In the genomic region with DNA sequence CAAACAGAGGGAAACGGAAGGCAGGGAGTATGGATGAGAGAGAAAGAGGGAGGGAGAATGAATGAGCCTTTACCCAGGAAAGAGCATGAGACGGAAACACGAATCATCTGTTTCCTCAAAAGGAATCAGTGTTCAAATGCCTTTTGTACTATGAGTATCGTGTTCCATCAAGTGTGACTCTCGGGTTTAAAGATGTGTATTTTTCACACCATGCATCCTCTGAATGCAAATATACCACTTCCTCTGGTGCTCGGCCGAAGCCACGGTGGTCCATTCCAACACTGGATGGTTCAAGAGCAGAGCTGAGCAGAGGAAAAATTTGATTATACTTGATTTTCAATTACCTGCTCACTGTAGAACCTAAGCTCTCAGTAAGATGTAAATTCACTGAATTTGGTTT, we compare ENCODE assay signal across 18 cellular contexts.
"Had no signal": no experiment of that assay in that cellular context is flagged by ENCODE, and none has a peak within 500 bp of the region (broad histone marks: within the 10 kb centered on the region; RNA-seq: fewer than 3 reads in every experiment).

No MANE protein-coding gene starts in this region.

- DNase-seq: activated CD4-positive, alpha-beta T cell treated with anti-CD3 and anti-CD28 coated beads for 1 hour; activated CD4-positive, alpha-beta T cell treated with anti-CD3 and anti-CD28 coated beads, Interleukin-2, amount 50 U/mL, for 4 hours; activated naive CD4-positive, alpha-beta T cell; activated naive CD8-positive, alpha-beta T cell treated with anti-CD3 and anti-CD28 coated beads for 36 hours; activated T-cell treated with anti-CD3 and anti-CD28 coated beads for 4 hours; amniotic stem cell; dermis blood vessel endothelial cell; effector memory CD4-positive, alpha-beta T cell; esophagus squamous epithelium; naive B cell; stimulated activated CD4-positive, alpha-beta T cell treated with anti-CD3 and anti-CD28 coated beads, Interleukin-12 subunit alpha, Interleukin-12 subunit beta, amount 100 ng/mL, for 4 hours; stimulated activated CD4-positive, alpha-beta T cell treated with anti-CD3 and anti-CD28 coated beads, Interleukin-1b, Interleukin-23, amount 100 ng/mL, for 48 hours; stimulated activated naive CD4-positive, alpha-beta T cell treated with Interleukin-2 at 50 U/mL for 16 hours; thyroid gland had no signal

- H3K27ac ChIP-seq: esophagus squamous epithelium, neural progenitor cell, right atrium auricular region, thyroid gland had no signal

- H3K27ac Mint-ChIP-seq: activated naive CD8-positive, alpha-beta T cell treated with anti-CD3 and anti-CD28 coated beads for 36 hours; memory B cell; neural progenitor cell; progenitor cell of endocrine pancreas had no signal

- H3K36me3 ChIP-seq: esophagus squamous epithelium, neural progenitor cell, right atrium auricular region, thyroid gland had no signal

- H2AFZ ChIP-seq: neural progenitor cell had no signal

- H3K27me3 Mint-ChIP-seq: progenitor cell of endocrine pancreas had no signal

- H3K4me3 Mint-ChIP-seq: activated naive CD8-positive, alpha-beta T cell treated with anti-CD3 and anti-CD28 coated beads for 36 hours; memory B cell; neural progenitor cell had no signal

- H3K27me3 ChIP-seq: esophagus squamous epithelium, neural progenitor cell, right atrium auricular region, thyroid gland had no signal

- H3K4me3 ChIP-seq: esophagus squamous epithelium, neural progenitor cell, right atrium auricular region, thyroid gland had no signal

- H3K4me2 ChIP-seq: neural progenitor cell had no signal

- H3K9me3 ChIP-seq: esophagus squamous epithelium, right atrium auricular region, thyroid gland had no signal

- H3K4me1 Mint-ChIP-seq: activated naive CD8-positive, alpha-beta T cell treated with anti-CD3 and anti-CD28 coated beads for 36 hours had no signal

- H3K9me3 Mint-ChIP-seq: activated naive CD8-positive, alpha-beta T cell treated with anti-CD3 and anti-CD28 coated beads for 36 hours; memory B cell; naive B cell; neural progenitor cell had no signal

- H3K4me1 ChIP-seq: esophagus squamous epithelium, neural progenitor cell, right atrium auricular region, thyroid gland had no signal

- H3K9ac ChIP-seq: neural progenitor cell had no signal

- H3K36me3 Mint-ChIP-seq: activated naive CD8-positive, alpha-beta T cell treated with anti-CD3 and anti-CD28 coated beads for 36 hours; memory B cell; naive B cell; neural progenitor cell had no signal
